ENCODE assay signal across 12 cellular contexts in the genomic region with DNA sequence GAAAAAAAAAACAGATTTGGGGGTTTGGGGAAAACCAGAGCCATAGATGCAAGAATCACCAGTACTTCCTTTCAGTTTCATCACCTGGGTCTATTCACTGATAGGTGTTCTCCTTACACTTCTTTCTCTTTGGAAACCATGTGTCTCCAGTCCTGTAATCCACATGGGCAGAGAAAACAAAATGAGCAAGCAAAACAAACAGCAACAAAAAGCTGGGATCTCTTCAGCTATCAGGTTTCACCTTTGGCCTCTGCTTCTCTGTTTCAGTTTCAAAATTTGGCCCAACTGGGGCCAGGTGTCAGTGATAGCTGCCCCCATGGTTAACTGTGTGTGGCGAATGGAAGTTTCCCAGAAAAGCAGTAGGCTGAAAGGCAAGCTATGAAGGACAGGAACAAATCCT.
DNase-seq lines count a peak whose midpoint lies in the region; ATAC-seq lines count a peak whose summit lies in the region.
"Had no signal": no experiment of that assay in that cellular context is flagged by ENCODE, and none has a peak within 500 bp of the region (broad histone marks: within the 10 kb centered on the region; RNA-seq: fewer than 3 reads in every experiment).

No MANE protein-coding gene starts in this region.

- DNase-seq in stimulated activated naive B cell treated with anti-CD40 and anti-IgM and Interleukin-4, amounts not matched to agents 10 μg/mL and 1 μg/mL and 100 μg/mL, for 72 hours = no peak
- DNase-seq in stimulated activated CD4-positive, alpha-beta T cell treated with anti-CD3 and anti-CD28 coated beads, Interleukin-12 subunit alpha, Interleukin-12 subunit beta, amount 100 ng/mL, for 4 hours = no peak
- DNase-seq in cortex of kidney (lab: John Stamatoyannopoulos, UW) (no peak), kidney glomerular epithelial cell (lab: John Stamatoyannopoulos, UW) (no peak)
- DNase-seq: activated CD8-positive, alpha-beta T cell treated with anti-CD3 and anti-CD28 coated beads, Interleukin-2, amount 10 ng/mL, durations not matched to agents 7 days and 5 days; activated gamma-delta T cell; CD4-positive, CD25-positive, alpha-beta regulatory T cell; SJCRH30 had no signal

- H3K27me3 Mint-ChIP-seq in stimulated activated naive B cell treated with anti-CD40 and anti-IgM and Interleukin-4, amounts not matched to agents 10 μg/mL and 1 μg/mL and 100 μg/mL, for 72 hours = no peaks in the 10 kb centered on the region

- ATAC-seq in GM19328 (IDR thresholded peaks at IDR 0.05; ENCODE audit: unreplicated experiment) = peak; percentile 53
- peak; percentile 76 for ATAC-seq in GM21529 (IDR thresholded peaks at IDR 0.05; ENCODE audit: unreplicated experiment)
- peak; percentile 74 for ATAC-seq in HG03135 (IDR thresholded peaks at IDR 0.05; ENCODE audit: unreplicated experiment)
- ATAC-seq in stimulated activated naive B cell treated with anti-CD40 and anti-IgM and Interleukin-4, amounts not matched to agents 10 μg/mL and 1 μg/mL and 100 μg/mL, for 72 hours (replicated peaks) = peak; percentile 12 to 47
- ATAC-seq: activated CD8-positive, alpha-beta T cell treated with anti-CD3 and anti-CD28 coated beads, Interleukin-2, amount 10 ng/mL, durations not matched to agents 7 days and 5 days had no signal

- H3K4me3 Mint-ChIP-seq in stimulated activated naive B cell treated with anti-CD40 and anti-IgM and Interleukin-4, amounts not matched to agents 10 μg/mL and 1 μg/mL and 100 μg/mL, for 72 hours = no peak overlapping the region
- H3K4me3 Mint-ChIP-seq: activated CD8-positive, alpha-beta T cell treated with anti-CD3 and anti-CD28 coated beads, Interleukin-2, amount 10 ng/mL, durations not matched to agents 7 days and 5 days; CD4-positive, CD25-positive, alpha-beta regulatory T cell; neural progenitor cell had no signal

- H3K9me3 Mint-ChIP-seq in stimulated activated naive B cell treated with anti-CD40 and anti-IgM and Interleukin-4, amounts not matched to agents 10 μg/mL and 1 μg/mL and 100 μg/mL, for 72 hours = peaks cover 19 to 24% of the 10 kb centered on the region in 2 donors

- no peaks in the 10 kb centered on the region for H3K4me1 Mint-ChIP-seq in stimulated activated naive B cell treated with anti-CD40 and anti-IgM and Interleukin-4, amounts not matched to agents 10 μg/mL and 1 μg/mL and 100 μg/mL, for 72 hours
- H3K4me1 Mint-ChIP-seq: neural progenitor cell had no signal

- peaks cover 21 to 28% of the 10 kb centered on the region in 2 donors for H3K36me3 Mint-ChIP-seq in stimulated activated naive B cell treated with anti-CD40 and anti-IgM and Interleukin-4, amounts not matched to agents 10 μg/mL and 1 μg/mL and 100 μg/mL, for 72 hours
- H3K36me3 Mint-ChIP-seq: CD4-positive, CD25-positive, alpha-beta regulatory T cell had no signal

- no peak overlapping the region for H3K27ac Mint-ChIP-seq in stimulated activated naive B cell treated with anti-CD40 and anti-IgM and Interleukin-4, amounts not matched to agents 10 μg/mL and 1 μg/mL and 100 μg/mL, for 72 hours
- H3K27ac Mint-ChIP-seq: activated CD8-positive, alpha-beta T cell treated with anti-CD3 and anti-CD28 coated beads, Interleukin-2, amount 10 ng/mL, durations not matched to agents 7 days and 5 days; CD4-positive, CD25-positive, alpha-beta regulatory T cell; neural progenitor cell had no signal
